ENCODE assay signal across 8 cellular contexts in genomic region chr11:113593698-113594308, GRCh38.
DNase-seq lines count a peak whose midpoint lies in the region; ATAC-seq lines count a peak whose summit lies in the region.

No MANE protein-coding gene starts in this region.

- CTCF ChIA-PET in activated CD4-positive, alpha-beta T cell treated with anti-CD3 and anti-CD28 coated beads, Interleukin-2, amount 10 ng/mL, durations not matched to agents 7 days and 5 days (lab: Charles Lee) = interaction anchor here (0.7 to 1.1 kb wide), 2 partner anchors 18 to 167 kb away, joined by 3 read pairs; no protein-coding TSS in a partner anchor
- CTCF ChIA-PET in CD4-positive, alpha-beta memory T cell (lab: Charles Lee; ENCODE audit: partially characterized antibody) = no interaction called here

- H3K27me3 Mint-ChIP-seq in activated CD4-positive, alpha-beta T cell treated with anti-CD3 and anti-CD28 coated beads, Interleukin-2, amount 10 ng/mL, durations not matched to agents 7 days and 5 days = peaks cover 25% of the 10 kb centered on the region
- peaks cover 17 to 24% of the 10 kb centered on the region in 2 donors for H3K27me3 Mint-ChIP-seq in CD4-positive, alpha-beta memory T cell

- peak; percentile 87 for ATAC-seq in HG02759 (IDR thresholded peaks at IDR 0.05; ENCODE audit: unreplicated experiment)

- peak; percentile 10 for DNase-seq in activated CD4-positive, alpha-beta T cell treated with anti-CD3 and anti-CD28 coated beads, Interleukin-2, amount 10 ng/mL, durations not matched to agents 7 days and 5 days
- DNase-seq in activated CD4-positive, alpha-beta T cell treated with anti-CD3 and anti-CD28 coated beads for 1 hour = no peak
- peak; percentile 47 to 54 for DNase-seq in SJSA1 (ENCODE audit: low read depth in 1 of 2, low spot score in 2 of 2)
- peak; percentile 36 to 53 for DNase-seq in stimulated activated CD8-positive, alpha-beta memory T cell treated with anti-CD3 and anti-CD28 coated beads, Interleukin-15, amount 100 ng/mL, for 48 hours (ENCODE audit: low read depth in 2 of 2)
- DNase-seq in posterior cingulate gyrus = no peak
- DNase-seq in cerebellar nuclear complex (lab: John Stamatoyannopoulos, UW) = no peak
- DNase-seq in CD4-positive, alpha-beta memory T cell = no peak

- H3K4me1 Mint-ChIP-seq in activated CD4-positive, alpha-beta T cell treated with anti-CD3 and anti-CD28 coated beads, Interleukin-2, amount 10 ng/mL, durations not matched to agents 7 days and 5 days = peaks cover 17% of the 10 kb centered on the region
- H3K4me1 Mint-ChIP-seq in CD4-positive, alpha-beta memory T cell = no peaks in the 10 kb centered on the region

- H3K4me1 ChIP-seq in SJSA1 (replicated peaks) = peaks cover 24% of the 10 kb centered on the region
- no peaks in the 10 kb centered on the region for H3K4me1 ChIP-seq in CD4-positive, alpha-beta memory T cell (ENCODE audit: insufficient read depth, low read length)

- POLR2A ChIA-PET in activated CD4-positive, alpha-beta T cell treated with anti-CD3 and anti-CD28 coated beads, Interleukin-2, amount 10 ng/mL, durations not matched to agents 7 days and 5 days (lab: Charles Lee) = no interaction called here
- POLR2A ChIA-PET in CD4-positive, alpha-beta memory T cell (lab: Charles Lee; ENCODE audit: partially characterized antibody) = no interaction called here

- H3K9me3 ChIP-seq in SJSA1 (replicated peaks) = 0 out of 2 replicates have a peak, but pooled peaks cover 4% of the 10 kb centered on the region
- H3K9me3 ChIP-seq in CD4-positive, alpha-beta memory T cell (ENCODE audit: control insufficient read depth in 1 of 2, low read length in 2 of 2) = no peaks in the 10 kb centered on the region

- H3K36me3 Mint-ChIP-seq in activated CD4-positive, alpha-beta T cell treated with anti-CD3 and anti-CD28 coated beads, Interleukin-2, amount 10 ng/mL, durations not matched to agents 7 days and 5 days (ENCODE audit: low read depth) = no peaks in the 10 kb centered on the region
- no peaks in the 10 kb centered on the region for H3K36me3 Mint-ChIP-seq in CD4-positive, alpha-beta memory T cell

- peak overlapping the region; percentile 57 for H3K27ac ChIP-seq in SJSA1
- H3K27ac ChIP-seq in CD4-positive, alpha-beta memory T cell (ENCODE audit: low read depth, low read length) = no peak overlapping the region

- H3K36me3 ChIP-seq in SJSA1 = no peaks in the 10 kb centered on the region
- H3K36me3 ChIP-seq in CD4-positive, alpha-beta memory T cell (ENCODE audit: insufficient read depth, low read length) = no peaks in the 10 kb centered on the region

- H3K9me3 Mint-ChIP-seq in activated CD4-positive, alpha-beta T cell treated with anti-CD3 and anti-CD28 coated beads, Interleukin-2, amount 10 ng/mL, durations not matched to agents 7 days and 5 days = peaks cover 2% of the 10 kb centered on the region
- H3K9me3 Mint-ChIP-seq in CD4-positive, alpha-beta memory T cell = peaks cover 0 to 16% (median 11%) of the 10 kb centered on the region in 8 donors

- no peak overlapping the region for H3K4me3 Mint-ChIP-seq in activated CD4-positive, alpha-beta T cell treated with anti-CD3 and anti-CD28 coated beads, Interleukin-2, amount 10 ng/mL, durations not matched to agents 7 days and 5 days
- H3K4me3 Mint-ChIP-seq in CD4-positive, alpha-beta memory T cell = no peak overlapping the region

- no peak overlapping the region for H3K4me3 ChIP-seq in SJSA1
- no peak overlapping the region for H3K4me3 ChIP-seq in CD4-positive, alpha-beta memory T cell (ENCODE audit: low read length in 2 of 2)

- intact Hi-C loops in posterior cingulate gyrus (cut with DNase I) = no loop called here
- intact Hi-C loops in CD4-positive, alpha-beta memory T cell (cut with micrococcal nuclease) = no loop called here

- H3K27ac Mint-ChIP-seq in activated CD4-positive, alpha-beta T cell treated with anti-CD3 and anti-CD28 coated beads, Interleukin-2, amount 10 ng/mL, durations not matched to agents 7 days and 5 days = no peak overlapping the region
- H3K27ac Mint-ChIP-seq in CD4-positive, alpha-beta memory T cell = no peak overlapping the region

- H3K27me3 ChIP-seq in SJSA1 (replicated peaks) = no peaks in the 10 kb centered on the region
- H3K27me3 ChIP-seq in CD4-positive, alpha-beta memory T cell (ENCODE audit: insufficient read depth, low read length) = no peaks in the 10 kb centered on the region

Comparison
In these comparisons a context has a peak if more than half of its experiments do, and no peak if none do; other contexts are left out.
1. DNase-seq: peak in activated CD4-positive, alpha-beta T cell treated with anti-CD3 and anti-CD28 coated beads, Interleukin-2, amount 10 ng/mL, durations not matched to agents 7 days and 5 days (single experiment), SJSA1 (2 of 2) and stimulated activated CD8-positive, alpha-beta memory T cell treated with anti-CD3 and anti-CD28 coated beads, Interleukin-15, amount 100 ng/mL, for 48 hours (2 of 2); none in activated CD4-positive, alpha-beta T cell treated with anti-CD3 and anti-CD28 coated beads for 1 hour (single experiment), posterior cingulate gyrus (0 of 10), cerebellar nuclear complex (0 of 2) and CD4-positive, alpha-beta memory T cell (0 of 5).